Comparison of ENCODE assay signal across 11 cellular contexts in the genomic region with DNA sequence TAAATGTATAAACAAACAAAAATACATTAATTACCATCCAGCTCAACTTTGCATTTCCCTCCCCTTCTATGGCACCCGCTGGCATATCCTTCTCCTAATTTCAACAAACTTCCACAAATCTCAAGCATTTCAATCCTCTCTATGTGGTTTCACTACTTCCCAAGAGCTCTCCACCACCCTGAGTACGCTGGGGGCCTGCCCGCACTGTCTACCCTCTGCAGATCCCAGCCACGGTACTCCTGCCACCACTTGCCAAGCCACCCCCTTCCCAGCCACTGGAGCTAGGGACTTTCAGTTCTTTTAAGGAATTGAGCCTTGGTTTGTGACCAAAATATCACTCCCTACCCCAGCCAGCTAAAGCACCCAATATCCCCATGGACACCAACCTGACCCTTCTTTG. TPM values are rescaled to one million over a fixed set of nuclear protein-coding genes. Genes with fewer than 3 reads are reported as not detected.
DNase-seq lines count a peak whose midpoint lies in the region; ATAC-seq and TF ChIP-seq lines count a peak whose summit lies in the region.
"Had no signal": no experiment of that assay in that cellular context is flagged by ENCODE, and none has a peak within 500 bp of the region (broad histone marks: within the 10 kb centered on the region; RNA-seq: fewer than 3 reads in every experiment).

No MANE protein-coding gene starts in this region.

- H4K20me1 ChIP-seq in GM23248 (ENCODE audit: insufficient read depth): no peaks in the 10 kb centered on the region
- H4K20me1 ChIP-seq in osteoblast (ENCODE audit: insufficient read depth, low read length): no peaks in the 10 kb centered on the region

- no peak for TF ChIP-seq CTCF in WTC11 (IDR thresholded peaks at IDR 0.05)
- no peak for TF ChIP-seq CTCF in glutamatergic neuron (IDR thresholded peaks at IDR 0.05; ENCODE audit: partially characterized antibody, unreplicated experiment)
- no peak for TF ChIP-seq CTCF in osteoblast (IDR thresholded peaks at IDR 0.05; ENCODE audit: extremely low read depth, low read depth, low read length)

- H3K4me1 ChIP-seq in GM23248 (ENCODE audit: insufficient read depth): peaks cover 22% of the 10 kb centered on the region
- H3K4me1 ChIP-seq in osteoblast (ENCODE audit: insufficient read depth, low read length): peaks cover 28% of the 10 kb centered on the region
- H3K4me1 ChIP-seq: foreskin keratinocyte had no signal

- peak overlapping the region; percentile 60 for H3K4me3 Mint-ChIP-seq in WTC11
- peak overlapping the region; percentile 12 for H3K4me3 Mint-ChIP-seq in glutamatergic neuron (ENCODE audit: unreplicated experiment)
- no peak overlapping the region for H3K4me3 Mint-ChIP-seq in stimulated activated memory B cell treated with anti-CD40 and anti-IgM and Interleukin-4, amounts not matched to agents 10 μg/mL and 1 μg/mL and 100 μg/mL, for 72 hours

- H3K36me3 Mint-ChIP-seq in WTC11 (peaks cover 4% of the 10 kb centered on the region), glutamatergic neuron (ENCODE audit: unreplicated experiment) (no peaks in the 10 kb centered on the region)
- H3K36me3 Mint-ChIP-seq in stimulated activated memory B cell treated with anti-CD40 and anti-IgM and Interleukin-4, amounts not matched to agents 10 μg/mL and 1 μg/mL and 100 μg/mL, for 72 hours: no peaks in the 10 kb centered on the region

- peak overlapping the region; percentile 88; the same call in 1 of the 2 replicates for H3K9ac ChIP-seq in GM23248

- H3K27ac ChIP-seq in GM23248 (no peak overlapping the region), osteoblast (ENCODE audit: low read depth, low read length) (no peak overlapping the region)
- H3K27ac ChIP-seq: foreskin keratinocyte had no signal

- H3K4me3 ChIP-seq in GM23248: no peak overlapping the region
- no peak overlapping the region for H3K4me3 ChIP-seq in osteoblast (ENCODE audit: insufficient read depth, low read length)

- DNase-seq in GM23248 (no peak), WTC11 (ENCODE audit: low spot score) (no peak), glutamatergic neuron (no peak), KG1 (lab: John Stamatoyannopoulos, UW) (no peak), osteoblast (ENCODE audit: insufficient read length, low spot score, missing footprints) (no peak), GDM1 (lab: John Stamatoyannopoulos, UW) (no peak)
- DNase-seq: activated CD4-positive, alpha-beta T cell treated with anti-CD3 and anti-CD28 coated beads, Interleukin-2, amount 50 U/mL, for 4 hours; foreskin keratinocyte; NCI-H2029 treated with DMSO at 0.1 percent for 48 hours; stimulated activated CD4-positive, alpha-beta T cell treated with anti-CD3 and anti-CD28 coated beads, Interleukin-2, amount 100 ng/mL, for 48 hours had no signal

- POLR2A ChIA-PET in WTC11 (lab: Charles Lee): no interaction called here

- peaks cover 32% of the 10 kb centered on the region for H3K4me1 Mint-ChIP-seq in WTC11
- peaks cover 18% of the 10 kb centered on the region for H3K4me1 Mint-ChIP-seq in glutamatergic neuron (ENCODE audit: low read depth, unreplicated experiment)
- peaks cover 77% of the 10 kb centered on the region for H3K4me1 Mint-ChIP-seq in stimulated activated memory B cell treated with anti-CD40 and anti-IgM and Interleukin-4, amounts not matched to agents 10 μg/mL and 1 μg/mL and 100 μg/mL, for 72 hours

- ATAC-seq in WTC11: no peak
- no peak for ATAC-seq in stimulated activated memory B cell treated with anti-CD40 and anti-IgM and Interleukin-4, amounts not matched to agents 10 μg/mL and 1 μg/mL and 100 μg/mL, for 72 hours
- ATAC-seq: foreskin keratinocyte had no signal

- H3K9me2 ChIP-seq in GM23248 (ENCODE audit: insufficient read depth): no peaks in the 10 kb centered on the region

- WGBS in GM23248 (ENCODE audit: low coverage in 1 of 2, low lambda C conversion rate in 2 of 2, missing lambda C conversion rate in 2 of 2), 2 experiments: 88 to 94% methylated on average over 4 of the region's 4 CpGs

- H3K27ac Mint-ChIP-seq in WTC11 (no peak overlapping the region), glutamatergic neuron (ENCODE audit: unreplicated experiment) (no peak overlapping the region)
- H3K27ac Mint-ChIP-seq in stimulated activated memory B cell treated with anti-CD40 and anti-IgM and Interleukin-4, amounts not matched to agents 10 μg/mL and 1 μg/mL and 100 μg/mL, for 72 hours: peak overlapping the region; percentile 50

- H3K27me3 ChIP-seq in GM23248 (replicated peaks; ENCODE audit: insufficient read depth) (no peaks in the 10 kb centered on the region), osteoblast (ENCODE audit: insufficient read depth, low read length) (no peaks in the 10 kb centered on the region)
- H3K27me3 ChIP-seq: foreskin keratinocyte had no signal

- H3K9me3 ChIP-seq in GM23248 (ENCODE audit: low read depth) (no peaks in the 10 kb centered on the region), osteoblast (ENCODE audit: low read depth, low read length) (no peaks in the 10 kb centered on the region)

- CTCF ChIA-PET in WTC11 (lab: Charles Lee): interaction anchor here (0.5 to 1.9 kb wide), 5 partner anchors 11 to 239 kb away, joined by 3 to 5 read pairs (median 4); no protein-coding TSS in a partner anchor

- peak overlapping the region; percentile 91 for H3K4me2 ChIP-seq in GM23248 (ENCODE audit: unreplicated experiment)
- H3K4me2 ChIP-seq in osteoblast (ENCODE audit: insufficient read depth, low read length): no peak overlapping the region

- H3K36me3 ChIP-seq in GM23248 (ENCODE audit: low read depth) (no peaks in the 10 kb centered on the region), osteoblast (ENCODE audit: insufficient read depth, low read length) (peaks cover 4% of the 10 kb centered on the region)

- H2AFZ ChIP-seq in GM23248: no peak overlapping the region
- no peak overlapping the region for H2AFZ ChIP-seq in osteoblast (ENCODE audit: low read length)

- H3K79me2 ChIP-seq in GM23248 (ENCODE audit: insufficient read depth) (peaks cover 5% of the 10 kb centered on the region), osteoblast (ENCODE audit: insufficient read depth, low read length) (peaks cover 7% of the 10 kb centered on the region)

- in situ Hi-C loops in GM23248 (cut with MboI): no loop called here

- H3K9me3 Mint-ChIP-seq in WTC11: peaks cover 3% of the 10 kb centered on the region; the same call in 1 of the 2 replicates
- peaks cover 9% of the 10 kb centered on the region for H3K9me3 Mint-ChIP-seq in glutamatergic neuron (ENCODE audit: unreplicated experiment)
- no peaks in the 10 kb centered on the region for H3K9me3 Mint-ChIP-seq in stimulated activated memory B cell treated with anti-CD40 and anti-IgM and Interleukin-4, amounts not matched to agents 10 μg/mL and 1 μg/mL and 100 μg/mL, for 72 hours

- H3F3A ChIP-seq in GM23248 (ENCODE audit: insufficient read depth): peaks cover 6% of the 10 kb centered on the region; the same call in 1 of the 2 replicates

- peaks cover 20% of the 10 kb centered on the region for H3K27me3 Mint-ChIP-seq in WTC11 (ENCODE audit: low read depth)
- H3K27me3 Mint-ChIP-seq in glutamatergic neuron (ENCODE audit: unreplicated experiment): peaks cover 4% of the 10 kb centered on the region
- no peaks in the 10 kb centered on the region for H3K27me3 Mint-ChIP-seq in stimulated activated memory B cell treated with anti-CD40 and anti-IgM and Interleukin-4, amounts not matched to agents 10 μg/mL and 1 μg/mL and 100 μg/mL, for 72 hours

TF ChIP-seq in WTC11, 78 proteins besides CTCF, POLR2A, EP300 and RAD21:
- TF ChIP-seq, protein P1, sequence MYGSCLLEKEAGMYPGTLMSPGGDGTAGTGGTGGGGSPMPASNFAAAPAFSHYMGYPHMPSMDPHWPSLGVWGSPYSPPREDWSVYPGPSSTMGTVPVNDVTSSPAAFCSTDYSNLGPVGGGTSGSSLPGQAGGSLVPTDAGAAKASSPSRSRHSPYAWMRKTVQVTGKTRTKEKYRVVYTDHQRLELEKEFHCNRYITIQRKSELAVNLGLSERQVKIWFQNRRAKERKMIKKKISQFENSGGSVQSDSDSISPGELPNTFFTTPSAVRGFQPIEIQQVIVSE (CRISPR knock-in tag; IDR thresholded peaks at IDR 0.05; ENCODE audit: borderline replicate concordance): no peak
- TF ChIP-seq ZNF263 (CRISPR knock-in tag; IDR thresholded peaks at IDR 0.05; ENCODE audit: low read depth): no peak

RNA-seq across cellular contexts. Expression of a gene that starts 1.9 kb away (rescaled TPM):
- total RNA-seq in GM23248 (2014; rRNA removed; shearing (Covaris generic)): 57.5 and 58.8 TPM in 2 replicates
- 27.9 and 28.2 TPM in 2 replicates for polyA plus RNA-seq in GM23248 (2016; fragmentation: Nextera tagmentation; extraction: Ambion mirVana)
- total RNA-seq in WTC11 (2021) (5.0 to 7.6 TPM (median 6.7 TPM) in 3 replicates), glutamatergic neuron (ENCODE audit: unreplicated experiment) (4.5 TPM), osteoblast (73.5 and 81.3 TPM in 2 replicates)

RNA-seq across cellular contexts. Expression of a gene that starts 4.3 kb away (rescaled TPM):
- total RNA-seq in GM23248 (2014; rRNA removed; shearing (Covaris generic)): 64.2 and 130 TPM in 2 replicates
- 107 and 108 TPM in 2 replicates for polyA plus RNA-seq in GM23248 (2016; fragmentation: Nextera tagmentation; extraction: Ambion mirVana)
- total RNA-seq in WTC11 (2021) (21.0 to 23.9 TPM (median 23.8 TPM) in 3 replicates), glutamatergic neuron (ENCODE audit: unreplicated experiment) (17.9 TPM), osteoblast (46.0 and 48.9 TPM in 2 replicates)

RNA-seq across cellular contexts. Expression of a gene that starts 18.2 kb away (rescaled TPM):
- 2.1 and 3.1 TPM in 2 replicates for total RNA-seq in GM23248 (2014; rRNA removed; shearing (Covaris generic))
- polyA plus RNA-seq in GM23248 (2016; fragmentation: Nextera tagmentation; extraction: Ambion mirVana): 6.0 and 6.8 TPM in 2 replicates
- total RNA-seq in WTC11 (2021) (1.6 to 3.5 TPM (median 2.5 TPM) in 3 replicates), glutamatergic neuron (ENCODE audit: unreplicated experiment) (5.0 TPM), osteoblast (4.0 and 4.1 TPM in 2 replicates)

RNA-seq across cellular contexts. Expression of a gene that starts 31.2 kb away (rescaled TPM):
- total RNA-seq in GM23248 (2014; rRNA removed; shearing (Covaris generic)): not detected in 2 replicates
- polyA plus RNA-seq in GM23248 (2016; fragmentation: Nextera tagmentation; extraction: Ambion mirVana): not detected in 2 replicates
- total RNA-seq in WTC11 (2021) (not detected in 3 replicates), glutamatergic neuron (ENCODE audit: unreplicated experiment) (not detected), osteoblast (not detected in 2 replicates)
- total RNA-seq: foreskin keratinocyte had no signal
- polyA plus RNA-seq: foreskin keratinocyte had no signal

RNA-seq across cellular contexts. Expression of a gene that starts 56.4 kb away (rescaled TPM):
- 21.9 and 32.6 TPM in 2 replicates for total RNA-seq in GM23248 (2014; rRNA removed; shearing (Covaris generic))
- 43.9 and 47.0 TPM in 2 replicates for polyA plus RNA-seq in GM23248 (2016; fragmentation: Nextera tagmentation; extraction: Ambion mirVana)
- total RNA-seq in WTC11 (2021): 19.1 to 29.1 TPM (median 28.2 TPM) in 3 replicates
- 45.8 TPM for total RNA-seq in glutamatergic neuron (ENCODE audit: unreplicated experiment)
- 24.6 and 29.8 TPM in 2 replicates for total RNA-seq in osteoblast
